14 cellular contexts compared by ENCODE assay signal in the genomic region with DNA sequence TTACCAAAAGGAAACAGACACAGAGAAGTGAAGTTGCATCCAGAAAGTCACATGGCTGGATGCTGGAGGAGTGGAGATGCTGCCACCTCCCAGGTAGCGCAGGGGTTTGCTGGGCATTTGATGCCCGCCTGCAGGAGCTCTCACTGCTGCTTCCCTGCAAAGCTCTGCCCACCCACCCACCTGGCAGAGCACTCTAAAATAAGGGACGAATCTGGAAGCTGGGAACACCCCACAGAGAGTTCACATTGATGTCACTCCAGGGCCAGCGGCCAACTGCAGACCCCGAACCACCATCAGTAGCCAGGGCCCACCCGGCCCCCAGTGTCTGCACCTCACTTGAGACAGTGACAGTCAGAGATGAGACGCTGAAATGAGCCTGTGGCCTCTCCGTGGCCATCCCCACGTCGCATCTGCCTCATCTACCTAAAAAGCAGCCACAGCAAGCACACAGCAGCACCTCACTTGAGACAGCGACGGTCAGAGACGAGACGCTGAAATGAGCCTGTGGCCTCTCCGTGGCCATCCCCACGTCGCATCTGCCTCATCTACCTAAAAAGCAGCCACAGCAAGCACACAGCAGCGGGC.
"Had no signal": no experiment of that assay in that cellular context is flagged by ENCODE, and none has a peak within 500 bp of the region (broad histone marks: within the 10 kb centered on the region; RNA-seq: fewer than 3 reads in every experiment).

No MANE protein-coding gene starts in this region.

- H3K9me3 ChIP-seq: adrenal gland, tibial nerve, uterus had no signal

- H3K4me1 ChIP-seq: uterus had no signal

- H3K27ac ChIP-seq: adrenal gland, epithelial cell of prostate, tibial nerve, uterus had no signal

- H3K4me1 Mint-ChIP-seq: activated B cell treated with CpG ODN at 0.5 μM for 24 hours; central memory CD8-positive, alpha-beta T cell; mesothelial cell of epicardium had no signal

- H3K9me3 Mint-ChIP-seq: activated B cell treated with CpG ODN at 0.5 μM for 24 hours; central memory CD8-positive, alpha-beta T cell; mesothelial cell of epicardium; nephron progenitor cell; T-helper 2 cell treated with Interferon-gamma antibody and Interleukin-4, amounts not matched to agents 5 μg/mL and 100 μg/mL, for 36 hours had no signal

- H3K36me3 ChIP-seq: adrenal gland, uterus had no signal

- H3K36me3 Mint-ChIP-seq: mesothelial cell of epicardium had no signal

- H3K4me3 Mint-ChIP-seq: activated B cell treated with CpG ODN at 0.5 μM for 24 hours; central memory CD8-positive, alpha-beta T cell; mesothelial cell of epicardium; nephron progenitor cell; T-helper 2 cell treated with Interferon-gamma antibody and Interleukin-4, amounts not matched to agents 5 μg/mL and 100 μg/mL, for 36 hours had no signal

- H3K4me3 ChIP-seq: adrenal gland, lung, tibial nerve, uterus had no signal

- DNase-seq: activated B cell treated with CpG ODN at 0.5 μM for 24 hours; cortex of kidney; effector memory CD4-positive, alpha-beta T cell; left cardiac atrium; nephron progenitor cell; SW 1271; uterus had no signal

- H3K27me3 ChIP-seq: adrenal gland, tibial nerve, uterus had no signal

- ATAC-seq: left cardiac atrium had no signal

- H3K27ac Mint-ChIP-seq: activated B cell treated with CpG ODN at 0.5 μM for 24 hours; mesothelial cell of epicardium; nephron progenitor cell; T-helper 2 cell treated with Interferon-gamma antibody and Interleukin-4, amounts not matched to agents 5 μg/mL and 100 μg/mL, for 36 hours had no signal
